Comparison of ENCODE assay signal across 1 cellular context in genomic region chr19:7830823-7831222, GRCh38.
TF ChIP-seq lines count a peak whose summit lies in the region.

No MANE protein-coding gene starts in this region.

TF ChIP-seq in SK-N-SH, 30 proteins besides CTCF, POLR2A, EP300 and RAD21:
- TF ChIP-seq, protein P1, sequence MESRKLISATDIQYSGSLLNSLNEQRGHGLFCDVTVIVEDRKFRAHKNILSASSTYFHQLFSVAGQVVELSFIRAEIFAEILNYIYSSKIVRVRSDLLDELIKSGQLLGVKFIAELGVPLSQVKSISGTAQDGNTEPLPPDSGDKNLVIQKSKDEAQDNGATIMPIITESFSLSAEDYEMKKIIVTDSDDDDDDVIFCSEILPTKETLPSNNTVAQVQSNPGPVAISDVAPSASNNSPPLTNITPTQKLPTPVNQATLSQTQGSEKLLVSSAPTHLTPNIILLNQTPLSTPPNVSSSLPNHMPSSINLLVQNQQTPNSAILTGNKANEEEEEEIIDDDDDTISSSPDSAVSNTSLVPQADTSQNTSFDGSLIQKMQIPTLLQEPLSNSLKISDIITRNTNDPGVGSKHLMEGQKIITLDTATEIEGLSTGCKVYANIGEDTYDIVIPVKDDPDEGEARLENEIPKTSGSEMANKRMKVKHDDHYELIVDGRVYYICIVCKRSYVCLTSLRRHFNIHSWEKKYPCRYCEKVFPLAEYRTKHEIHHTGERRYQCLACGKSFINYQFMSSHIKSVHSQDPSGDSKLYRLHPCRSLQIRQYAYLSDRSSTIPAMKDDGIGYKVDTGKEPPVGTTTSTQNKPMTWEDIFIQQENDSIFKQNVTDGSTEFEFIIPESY (IDR thresholded peaks at IDR 0.05; ENCODE audit: borderline replicate concordance, low read depth): no peak
- no peak for TF ChIP-seq GATA2 (CRISPR knock-in tag; IDR thresholded peaks at IDR 0.05)
- no peak for TF ChIP-seq NRF1 (IDR thresholded peaks at IDR 0.05; ENCODE audit: low read depth, low read length)
- TF ChIP-seq ELF1 (IDR thresholded peaks at IDR 0.05): no peak
- no peak for TF ChIP-seq YY1 (IDR thresholded peaks at IDR 0.05; ENCODE audit: low read depth)
- TF ChIP-seq GABPA (IDR thresholded peaks at IDR 0.05; ENCODE audit: low read depth): no peak
- TF ChIP-seq FOXJ3 (CRISPR knock-in tag; IDR thresholded peaks at IDR 0.05): no peak
- TF ChIP-seq JUND (IDR thresholded peaks at IDR 0.05): no peak
- TF ChIP-seq CHD2 (IDR thresholded peaks at IDR 0.05; ENCODE audit: low read length, partially characterized antibody): no peak
- TF ChIP-seq RXRA (IDR thresholded peaks at IDR 0.05; ENCODE audit: borderline replicate concordance, low read depth): no peak
- TF ChIP-seq NFIC (IDR thresholded peaks at IDR 0.05; ENCODE audit: borderline replicate concordance): no peak
TF ChIP-seq in SK-N-SH: peak in this region for 0.
